In the genomic region with DNA sequence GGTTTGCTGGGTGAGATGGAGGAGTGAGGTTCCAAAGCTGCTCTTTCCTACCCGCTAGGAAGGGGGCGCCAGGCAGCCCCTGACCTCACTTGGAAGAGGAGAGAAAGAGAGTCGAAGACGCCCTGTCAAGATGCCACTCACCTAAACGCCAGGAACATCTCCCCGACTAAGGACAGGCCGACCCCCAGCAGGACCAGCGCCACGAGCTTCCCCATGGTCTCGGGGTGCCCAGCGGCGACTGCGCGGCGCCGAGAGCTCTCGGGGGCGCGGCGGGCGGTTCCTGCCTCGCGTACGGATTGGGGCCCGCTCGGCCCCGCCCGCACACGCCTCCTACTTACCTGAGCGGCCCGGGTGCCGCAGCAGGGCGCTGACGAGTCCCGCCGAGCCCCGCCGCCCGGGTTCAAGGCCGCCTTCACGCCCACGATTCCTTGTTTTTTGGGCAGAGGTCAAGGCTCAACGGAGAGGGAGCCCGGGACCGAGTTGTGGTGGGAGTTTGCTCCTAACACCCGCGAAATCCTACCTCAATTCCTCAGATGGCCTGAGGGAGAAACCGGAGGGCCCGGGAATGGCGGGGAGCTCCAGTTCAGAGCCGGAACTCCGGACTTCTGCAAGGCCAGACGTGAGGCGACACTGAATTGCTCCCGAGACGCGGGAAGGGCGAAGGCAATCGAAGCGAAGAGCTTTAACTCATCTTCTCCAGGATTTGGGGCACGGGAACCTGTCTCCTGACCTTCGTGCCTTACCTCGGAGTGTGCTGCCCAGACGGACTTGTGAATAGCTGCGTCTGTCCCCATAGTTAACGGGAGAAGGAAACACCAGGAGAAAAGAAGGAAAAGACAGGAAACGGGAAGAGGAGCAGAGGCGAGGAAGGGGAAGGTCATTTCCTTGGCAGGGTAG, we compare ENCODE assay signal across 8 cellular contexts. TPM values are rescaled to one million over a fixed set of nuclear protein-coding genes. Genes with fewer than 3 reads are reported as not detected.
DNase-seq lines count a peak whose midpoint lies in the region; ATAC-seq and TF ChIP-seq lines count a peak whose summit lies in the region.

A gene (minus strand): TSS at position 240 of the 897 bp plus-strand sequence. CDS start 25 bp downstream, at position 215.

- peak; percentile 92 for ATAC-seq in activated CD4-positive, alpha-beta T cell treated with anti-CD3 and anti-CD28 coated beads for 36 hours

- H3K4me1 Mint-ChIP-seq in activated CD4-positive, alpha-beta T cell treated with anti-CD3 and anti-CD28 coated beads for 36 hours, result peaks cover 8% of the 10 kb centered on the region
- peaks cover 5% of the 10 kb centered on the region for H3K4me1 Mint-ChIP-seq in T-helper 2 cell treated with Interferon-gamma antibody and Interleukin-4, amounts not matched to agents 5 μg/mL and 100 μg/mL, for 36 hours (ENCODE audit: low read depth)
- H3K4me1 Mint-ChIP-seq in osteocyte (ENCODE audit: unreplicated experiment), result no peaks in the 10 kb centered on the region

- H3K27ac Mint-ChIP-seq in activated CD4-positive, alpha-beta T cell treated with anti-CD3 and anti-CD28 coated beads for 36 hours, result no peak within 1 kb of the TSS
- H3K27ac Mint-ChIP-seq in T-helper 2 cell treated with Interferon-gamma antibody and Interleukin-4, amounts not matched to agents 5 μg/mL and 100 μg/mL, for 36 hours, result no peak within 1 kb of the TSS
- no peak within 1 kb of the TSS for H3K27ac Mint-ChIP-seq in osteocyte (ENCODE audit: unreplicated experiment)

- POLR2A ChIA-PET in activated CD4-positive, alpha-beta T cell treated with anti-CD3 and anti-CD28 coated beads for 36 hours (lab: Charles Lee), result no interaction called here

- H3K4me1 ChIP-seq in fibroblast of lung (ENCODE audit: control insufficient read depth, extremely low read depth, insufficient read depth, low read length) (no peaks in the 10 kb centered on the region), prostate gland (replicated peaks) (no peaks in the 10 kb centered on the region), SJCRH30 (peaks cover 9% of the 10 kb centered on the region)

- H2AFZ ChIP-seq in fibroblast of lung (ENCODE audit: low read length), result peak within 1 kb of the TSS; percentile 83

- peak within 1 kb of the TSS; percentile 64 for H3K4me3 Mint-ChIP-seq in activated CD4-positive, alpha-beta T cell treated with anti-CD3 and anti-CD28 coated beads for 36 hours
- H3K4me3 Mint-ChIP-seq in T-helper 2 cell treated with Interferon-gamma antibody and Interleukin-4, amounts not matched to agents 5 μg/mL and 100 μg/mL, for 36 hours, result peak within 1 kb of the TSS; percentile 67
- H3K4me3 Mint-ChIP-seq in osteocyte (ENCODE audit: unreplicated experiment), result no peak within 1 kb of the TSS

- TF ChIP-seq POLR2A in prostate gland (IDR thresholded peaks at IDR 0.05), result no peak

- H4K20me1 ChIP-seq in fibroblast of lung (ENCODE audit: control insufficient read depth, extremely low read depth, insufficient read depth, low read length), result no peaks in the 10 kb centered on the region

- H3K36me3 Mint-ChIP-seq in activated CD4-positive, alpha-beta T cell treated with anti-CD3 and anti-CD28 coated beads for 36 hours (ENCODE audit: low read depth), result no peaks in the 10 kb centered on the region
- H3K36me3 Mint-ChIP-seq in T-helper 2 cell treated with Interferon-gamma antibody and Interleukin-4, amounts not matched to agents 5 μg/mL and 100 μg/mL, for 36 hours (ENCODE audit: low read depth), result no peaks in the 10 kb centered on the region
- peaks cover 1% of the 10 kb centered on the region for H3K36me3 Mint-ChIP-seq in osteocyte (ENCODE audit: unreplicated experiment)

- 12% methylated on average over 63 of the region's 68 CpGs for WGBS in prostate gland

- H3K9me3 ChIP-seq in fibroblast of lung (ENCODE audit: control insufficient read depth, insufficient read depth, low read depth, low read length) (no peaks in the 10 kb centered on the region), prostate gland (no peaks in the 10 kb centered on the region), SJCRH30 (replicated peaks) (no peaks in the 10 kb centered on the region)

- DNase-seq in activated CD4-positive, alpha-beta T cell treated with anti-CD3 and anti-CD28 coated beads for 36 hours, result peak; percentile 60
- no peak for DNase-seq in activated CD4-positive, alpha-beta T cell treated with anti-CD3 and anti-CD28 coated beads for 4 hours
- peak; percentile 15 for DNase-seq in T-helper 2 cell treated with Interferon-gamma antibody and Interleukin-4, amounts not matched to agents 5 μg/mL and 100 μg/mL, for 36 hours (ENCODE audit: low spot score)
- DNase-seq in fibroblast of lung (ENCODE audit: low read depth in 2 of 2) (no peak), prostate gland (ENCODE audit: low spot score) (no peak), NCI-H446 treated with DMSO at 0.1 percent for 48 hours (lab: John Stamatoyannopoulos, UW) (no peak), osteocyte (ENCODE audit: extremely low spot score, unreplicated experiment) (no peak), SJCRH30 (no peak)

- H3K4me3 ChIP-seq in fibroblast of lung (replicated peaks in 1 of 4; ENCODE audit: control extremely low read depth in 1 of 4, insufficient read depth in 1 of 4, low read depth in 3 of 4, low read length in 4 of 4) (peak within 1 kb of the TSS in 2 of 4 experiments; percentile 27 to 34), prostate gland (peak within 1 kb of the TSS; percentile 9 to 33), SJCRH30 (no peak within 1 kb of the TSS)

- H3K27ac ChIP-seq in fibroblast of lung (ENCODE audit: insufficient read depth, low read length), result no peak within 1 kb of the TSS
- H3K27ac ChIP-seq in prostate gland, result no peak within 1 kb of the TSS
- H3K27ac ChIP-seq in SJCRH30, result no peak within 1 kb of the TSS

- no peaks in the 10 kb centered on the region for H3K79me2 ChIP-seq in fibroblast of lung (ENCODE audit: control insufficient read depth, insufficient read depth, low read length)

- H3K27me3 Mint-ChIP-seq in activated CD4-positive, alpha-beta T cell treated with anti-CD3 and anti-CD28 coated beads for 36 hours, result peaks cover 29% of the 10 kb centered on the region
- H3K27me3 Mint-ChIP-seq in T-helper 2 cell treated with Interferon-gamma antibody and Interleukin-4, amounts not matched to agents 5 μg/mL and 100 μg/mL, for 36 hours (ENCODE audit: low read depth), result peaks cover 37% of the 10 kb centered on the region
- peaks cover 4% of the 10 kb centered on the region for H3K27me3 Mint-ChIP-seq in osteocyte (ENCODE audit: unreplicated experiment)

- H3K9ac ChIP-seq in fibroblast of lung (ENCODE audit: insufficient read depth, low read length), result no peak within 1 kb of the TSS

- H3K27me3 ChIP-seq in fibroblast of lung (ENCODE audit: control insufficient read depth, insufficient read depth, low read length), result no peaks in the 10 kb centered on the region
- H3K27me3 ChIP-seq in prostate gland (replicated peaks; ENCODE audit: insufficient read depth), result no peaks in the 10 kb centered on the region
- H3K27me3 ChIP-seq in SJCRH30, result no peaks in the 10 kb centered on the region

- no peaks in the 10 kb centered on the region for H3K9me3 Mint-ChIP-seq in activated CD4-positive, alpha-beta T cell treated with anti-CD3 and anti-CD28 coated beads for 36 hours (ENCODE audit: low read depth)
- no peaks in the 10 kb centered on the region for H3K9me3 Mint-ChIP-seq in T-helper 2 cell treated with Interferon-gamma antibody and Interleukin-4, amounts not matched to agents 5 μg/mL and 100 μg/mL, for 36 hours
- no peaks in the 10 kb centered on the region for H3K9me3 Mint-ChIP-seq in osteocyte (ENCODE audit: unreplicated experiment)

- TF ChIP-seq CTCF in fibroblast of lung (conservative IDR thresholded peaks at IDR 0.05 in 1 of 2, IDR thresholded peaks at IDR 0.05 in 1 of 2; ENCODE audit: low read depth in 1 of 2, low read length in 2 of 2) (peak in 1 of 2 donors; percentile 15), prostate gland (IDR thresholded peaks at IDR 0.05) (no peak), osteocyte (IDR thresholded peaks at IDR 0.05) (no peak)

- CTCF ChIA-PET in activated CD4-positive, alpha-beta T cell treated with anti-CD3 and anti-CD28 coated beads for 36 hours (lab: Charles Lee), result interaction anchor here (0.6 to 2.0 kb wide), 7 partner anchors 11 to 539 kb away, joined by 3 to 11 read pairs (median 3); no protein-coding TSS in a partner anchor

- H3K36me3 ChIP-seq in fibroblast of lung (ENCODE audit: control insufficient read depth, insufficient read depth, low read length), result no peaks in the 10 kb centered on the region
- H3K36me3 ChIP-seq in prostate gland, result no peaks in the 10 kb centered on the region
- H3K36me3 ChIP-seq in SJCRH30, result no peaks in the 10 kb centered on the region

- intact Hi-C loops in activated CD4-positive, alpha-beta T cell treated with anti-CD3 and anti-CD28 coated beads for 36 hours (cut with DNase I, micrococcal nuclease), result loop anchor here in 1 of 2 experiments (1.0 to 2.0 kb wide), 2 partner anchors 39 to 80 kb away; a partner anchor contains a TSS
- intact Hi-C loops in prostate gland (cut with DNase I), result no loop called here

- H3K4me2 ChIP-seq in fibroblast of lung (ENCODE audit: extremely low read depth, insufficient read depth, low read length), result peak within 1 kb of the TSS; percentile 72

RNA-seq across cellular contexts. Expression of the gene that starts here (rescaled TPM):
- not detected for total RNA-seq in activated CD4-positive, alpha-beta T cell treated with anti-CD3 and anti-CD28 coated beads for 36 hours
- total RNA-seq in fibroblast of lung, result under 0.01 TPM in 2 replicates
- polyA plus RNA-seq in fibroblast of lung, result 0.50 TPM in 1 of 2 replicates, not detected in the other
- polyA plus RNA-seq in fibroblast of lung (2012), result 0.26 TPM in 1 of 2 replicates, not detected in the other
- not detected in 2 replicates for polyA minus RNA-seq in fibroblast of lung (ENCODE audit: low replicate concordance)
- total RNA-seq in prostate gland, result 1 to 10 TPM; 1.9 to 9.5 TPM
- not detected in 2 replicates for total RNA-seq in osteocyte
- total RNA-seq in SJCRH30 (2014; rRNA removed; shearing (Covaris generic)), result not detected in 2 replicates

Comparison
In these comparisons a context has a peak if more than half of its experiments do, and no peak if none do; other contexts are left out.
1. Peak in DNase-seq and ATAC-seq in activated CD4-positive, alpha-beta T cell treated with anti-CD3 and anti-CD28 coated beads for 36 hours; RNA of the gene not detected or under 1 TPM.